ENCODE assay signal across 9 cellular contexts in genomic region chr12:97957109-97957508, GRCh38.
"Had no signal": no experiment of that assay in that cellular context is flagged by ENCODE, and none has a peak within 500 bp of the region (broad histone marks: within the 10 kb centered on the region; RNA-seq: fewer than 3 reads in every experiment).

No MANE protein-coding gene starts in this region.

- H3K27ac ChIP-seq: GM23248 had no signal

- FAIRE-seq: H1, H54 had no signal

- H3K36me3 ChIP-seq: HAP-1 had no signal

- H3K27ac Mint-ChIP-seq: H9, HFFc6 had no signal

- H3K4me1 Mint-ChIP-seq: H9 had no signal

- H3K4me3 ChIP-seq: GM23248, HAP-1 had no signal

- H3K9me3 ChIP-seq: HAP-1 had no signal

- H3K4me1 ChIP-seq: HAP-1 had no signal

- H3K9ac ChIP-seq: GM23248 had no signal

- H2AFZ ChIP-seq: GM23248 had no signal

- H3K4me3 Mint-ChIP-seq: H9, HFFc6 had no signal

- ATAC-seq: HCT116 had no signal

- DNase-seq: GM23248, GOT3, H7, H9, HFFc6 had no signal
